In genomic region chr19:41319500-41320184, GRCh38 we compare ENCODE assay signal across 26 cellular contexts. TPM values are rescaled to one million over a fixed set of nuclear protein-coding genes. Genes with fewer than 3 reads are reported as not detected.
A peak's percentile ranks its signal among the peaks of the same experiment; 100 is the strongest.
DNase-seq lines count a peak whose midpoint lies in the region; ATAC-seq, FAIRE-seq and TF ChIP-seq lines count a peak whose summit lies in the region.
"Had no signal": no experiment of that assay in that cellular context is flagged by ENCODE, and none has a peak within 500 bp of the region (broad histone marks: within the 10 kb centered on the region; RNA-seq: fewer than 3 reads in every experiment).

No MANE protein-coding gene starts in this region.

- H3K27ac Mint-ChIP-seq in activated naive CD8-positive, alpha-beta T cell treated with anti-CD3 and anti-CD28 coated beads for 36 hours, result peak overlapping the region; percentile 42
- H3K27ac Mint-ChIP-seq: activated CD8-positive, alpha-beta memory T cell treated with anti-CD3 and anti-CD28 coated beads, Interleukin-2, amount 10 ng/mL, durations not matched to agents 7 days and 5 days; neural progenitor cell; progenitor cell of endocrine pancreas had no signal

- H3K4me3 Mint-ChIP-seq in activated naive CD8-positive, alpha-beta T cell treated with anti-CD3 and anti-CD28 coated beads for 36 hours, result no peak overlapping the region
- H3K4me3 Mint-ChIP-seq: activated CD8-positive, alpha-beta memory T cell treated with anti-CD3 and anti-CD28 coated beads, Interleukin-2, amount 10 ng/mL, durations not matched to agents 7 days and 5 days; CD14-positive monocyte; neural progenitor cell had no signal

- H3K9me2 ChIP-seq in SK-N-SH, result no peaks in the 10 kb centered on the region

- POLR2A ChIA-PET in A549 (lab: Yijun Ruan, JAX), result interaction anchor here (0.6 kb wide), 1 partner anchor 9 kb away, joined by 3 read pairs; the partner anchor contains the start of gene CCDC97
- POLR2A ChIA-PET in SK-N-SH (lab: Yijun Ruan, JAX), result no interaction called here

- 88% methylated on average over 19 of the region's 20 CpGs for WGBS in A549 (ENCODE audit: missing lambda C conversion rate)
- 74% methylated on average over 20 of the region's 20 CpGs for WGBS in prostate gland
- 90% methylated on average over 16 of the region's 20 CpGs for WGBS in SK-N-SH (ENCODE audit: low lambda C conversion rate)

- H3K9me3 Mint-ChIP-seq in activated naive CD8-positive, alpha-beta T cell treated with anti-CD3 and anti-CD28 coated beads for 36 hours, result no peaks in the 10 kb centered on the region
- H3K9me3 Mint-ChIP-seq: CD14-positive monocyte, neural progenitor cell had no signal

- H3K27ac ChIP-seq in A549 (no peak overlapping the region), DND-41 (ENCODE audit: low read length) (no peak overlapping the region), prostate gland (no peak overlapping the region), SK-N-SH (ENCODE audit: low read depth in 2 of 2, low read length in 1 of 2) (no peak overlapping the region; a peak in 1 of 4 replicates), breast epithelium (no peak overlapping the region)
- H3K27ac ChIP-seq: left ventricle myocardium inferior, neural progenitor cell had no signal

- H3K36me3 Mint-ChIP-seq in activated naive CD8-positive, alpha-beta T cell treated with anti-CD3 and anti-CD28 coated beads for 36 hours, result peaks cover 20% of the 10 kb centered on the region

- ATAC-seq in A549 (no peak), DND-41 (ENCODE audit: insufficient read depth, low read depth) (0 out of 3 replicates have a peak, but pooled peaks have one; percentile 4)
- ATAC-seq: activated CD4-positive, CD25-positive, alpha-beta regulatory T cell treated with anti-CD3 and anti-CD28 coated beads, Interleukin-2, amount 50 U/mL, for 24 hours; activated CD8-positive, alpha-beta memory T cell treated with anti-CD3 and anti-CD28 coated beads, Interleukin-2, amount 10 ng/mL, durations not matched to agents 7 days and 5 days; mucosa of descending colon had no signal

- no peak for TF ChIP-seq EP300 in A549 (IDR thresholded peaks at IDR 0.05)
- TF ChIP-seq EP300 in SK-N-SH (IDR thresholded peaks at IDR 0.05; ENCODE audit: borderline replicate concordance in 1 of 2, low read depth in 1 of 2, low read length in 1 of 2), result no peak

- H3K36me3 ChIP-seq in DND-41 (ENCODE audit: insufficient read depth, low read length) (peaks cover 89% of the 10 kb centered on the region), iPS-15b (ENCODE audit: control insufficient read depth, insufficient read depth, low read length) (peaks cover 39% of the 10 kb centered on the region), prostate gland (peaks cover 0 to 8% of the 10 kb centered on the region in 2 donors), SK-N-SH (replicated peaks in 1 of 2; ENCODE audit: control insufficient read depth in 1 of 2, insufficient read depth in 2 of 2, low read length in 1 of 2) (peaks cover 31 to 43% of the 10 kb centered on the region in 2 experiments), breast epithelium (no peaks in the 10 kb centered on the region)

- H2AFZ ChIP-seq in DND-41 (ENCODE audit: low read depth, low read length) (no peak overlapping the region), SK-N-SH (ENCODE audit: low read depth) (no peak overlapping the region)
- H2AFZ ChIP-seq: neural progenitor cell had no signal

- CTCF ChIA-PET in A549 (lab: Yijun Ruan, JAX), result interaction anchor here (0.6 to 18.6 kb wide), 12 partner anchors 14 to 1491 kb away, joined by 3 to 295 read pairs (median 4); partner anchors contain the start of genes CCDC97, HNRNPUL1 and TGFB1
- CTCF ChIA-PET in SK-N-SH (lab: Yijun Ruan, JAX), result interaction anchor here (0.9 to 6.9 kb wide), 4 partner anchors 12 to 112 kb away, joined by 3 to 54 read pairs (median 4); no protein-coding TSS in a partner anchor

- no peak overlapping the region for H3K9ac ChIP-seq in DND-41 (ENCODE audit: low read depth, low read length)
- H3K9ac ChIP-seq in iPS-15b (ENCODE audit: low read depth, low read length), result peak overlapping the region; percentile 4
- H3K9ac ChIP-seq in SK-N-SH, result no peak overlapping the region
- H3K9ac ChIP-seq: neural progenitor cell had no signal

- H3F3A ChIP-seq in SK-N-SH (replicated peaks; ENCODE audit: insufficient read depth), result peaks cover 48% of the 10 kb centered on the region

- peak; percentile 63 for FAIRE-seq in A549 (lab: Jason Lieb, UNC)
- FAIRE-seq: GM19239 had no signal

- H3K4me1 ChIP-seq in A549 (peaks cover 35% of the 10 kb centered on the region), DND-41 (ENCODE audit: insufficient read depth, low read length) (no peaks in the 10 kb centered on the region), iPS-15b (ENCODE audit: control insufficient read depth, insufficient read depth, low read length) (peaks cover 17% of the 10 kb centered on the region), prostate gland (replicated peaks) (no peaks in the 10 kb centered on the region), SK-N-SH (ENCODE audit: control insufficient read depth in 1 of 2, insufficient read depth in 2 of 2, low read depth in 1 of 2, low read length in 1 of 2) (peaks cover 31 to 34% of the 10 kb centered on the region in 2 experiments), breast epithelium (peaks cover 0 to 5% of the 10 kb centered on the region in 2 donors)

- H3K27me3 ChIP-seq in DND-41 (ENCODE audit: insufficient read depth, low read length, poor library complexity) (no peaks in the 10 kb centered on the region), iPS-15b (ENCODE audit: control insufficient read depth, insufficient read depth, low read length) (no peaks in the 10 kb centered on the region), prostate gland (replicated peaks; ENCODE audit: insufficient read depth) (no peaks in the 10 kb centered on the region), SK-N-SH (ENCODE audit: insufficient read depth) (no peaks in the 10 kb centered on the region), breast epithelium (no peaks in the 10 kb centered on the region)
- H3K27me3 ChIP-seq: neural progenitor cell, vagina had no signal

- H3K4me3 ChIP-seq in A549, result no peak overlapping the region
- H3K4me3 ChIP-seq in DND-41 (ENCODE audit: low read depth in 1 of 2, low read length in 2 of 2), result no peak overlapping the region
- no peak overlapping the region for H3K4me3 ChIP-seq in iPS-15b (ENCODE audit: low read depth, low read length)
- no peak overlapping the region for H3K4me3 ChIP-seq in prostate gland
- H3K4me3 ChIP-seq in SK-N-SH (ENCODE audit: low read depth in 2 of 2, low read length in 1 of 2), result no peak overlapping the region
- no peak overlapping the region for H3K4me3 ChIP-seq in breast epithelium
- H3K4me3 ChIP-seq: left ventricle myocardium inferior, mucosa of descending colon, neural progenitor cell, vagina had no signal

- intact Hi-C loops in prostate gland (cut with DNase I) (loop anchor here (5.0 kb wide), 1 partner anchor 38 kb away; no protein-coding TSS in a partner anchor), breast epithelium (cut with DNase I; ENCODE audit: low total_unique reads) (no loop called here)

- H3K4me1 Mint-ChIP-seq in activated naive CD8-positive, alpha-beta T cell treated with anti-CD3 and anti-CD28 coated beads for 36 hours, result peaks cover 21% of the 10 kb centered on the region

- no peaks in the 10 kb centered on the region for H3K27me3 Mint-ChIP-seq in activated naive CD8-positive, alpha-beta T cell treated with anti-CD3 and anti-CD28 coated beads for 36 hours
- H3K27me3 Mint-ChIP-seq: activated CD8-positive, alpha-beta memory T cell treated with anti-CD3 and anti-CD28 coated beads, Interleukin-2, amount 10 ng/mL, durations not matched to agents 7 days and 5 days; progenitor cell of endocrine pancreas had no signal

- DNase-seq in A549 (ENCODE audit: low read depth in 1 of 2, low spot score in 1 of 2) (no peak), DND-41 (no peak), KG1 (lab: John Stamatoyannopoulos, UW) (no peak), prostate gland (ENCODE audit: low spot score) (no peak), SK-N-SH (no peak), breast epithelium (ENCODE audit: low spot score in 2 of 2) (no peak)
- DNase-seq in activated naive CD8-positive, alpha-beta T cell treated with anti-CD3 and anti-CD28 coated beads for 36 hours, result no peak
- DNase-seq: activated CD8-positive, alpha-beta memory T cell treated with anti-CD3 and anti-CD28 coated beads, Interleukin-2, amount 10 ng/mL, durations not matched to agents 7 days and 5 days; amniotic stem cell; DMS153; head of caudate nucleus; left ventricle myocardium inferior; NCI-H1105 treated with DMSO at 0.1 percent for 48 hours; NCI-H2029 treated with DMSO at 0.1 percent for 48 hours; NCI-H82; OCI-M1; SHP77; SW 1271 had no signal

- TF ChIP-seq RAD21 in A549 (conservative IDR thresholded peaks at IDR 0.05 in 1 of 2, IDR thresholded peaks at IDR 0.05 in 1 of 2), result no peak
- TF ChIP-seq RAD21 in SK-N-SH (IDR thresholded peaks at IDR 0.05; ENCODE audit: low read length), result no peak

- H4K20me1 ChIP-seq in DND-41 (ENCODE audit: insufficient read depth, low read length), result peaks cover 52% of the 10 kb centered on the region
- no peaks in the 10 kb centered on the region for H4K20me1 ChIP-seq in SK-N-SH (ENCODE audit: insufficient read depth)

- H3K4me2 ChIP-seq in A549 (no peak overlapping the region), DND-41 (ENCODE audit: insufficient read depth, low read length) (no peak overlapping the region), SK-N-SH (no peak overlapping the region)
- H3K4me2 ChIP-seq: neural progenitor cell had no signal

- no peak for TF ChIP-seq CTCF in A549 (IDR thresholded peaks at IDR 0.05)
- no peak for TF ChIP-seq CTCF in DND-41 (IDR thresholded peaks at IDR 0.05; ENCODE audit: borderline replicate concordance, extremely low read depth, low read length, poor library complexity, severe bottlenecking)
- no peak for TF ChIP-seq CTCF in prostate gland (IDR thresholded peaks at IDR 0.05)
- TF ChIP-seq CTCF in SK-N-SH (IDR thresholded peaks at IDR 0.05), result no peak
- TF ChIP-seq CTCF in breast epithelium (IDR thresholded peaks at IDR 0.05), result no peak

- peaks cover 14% of the 10 kb centered on the region for H3K79me2 ChIP-seq in DND-41 (ENCODE audit: insufficient read depth, low read length)
- H3K79me2 ChIP-seq in SK-N-SH (ENCODE audit: insufficient read depth), result peaks cover 48% of the 10 kb centered on the region

- TF ChIP-seq POLR2A in A549 (IDR thresholded peaks at IDR 0.05; ENCODE audit: low read length) (no peak), prostate gland (IDR thresholded peaks at IDR 0.05) (no peak), breast epithelium (IDR thresholded peaks at IDR 0.05) (no peak)

- H3K9me3 ChIP-seq in A549 (no peaks in the 10 kb centered on the region), DND-41 (ENCODE audit: insufficient read depth, low read length, severe bottlenecking) (no peaks in the 10 kb centered on the region), iPS-15b (ENCODE audit: control insufficient read depth, insufficient read depth, low read length) (no peaks in the 10 kb centered on the region), prostate gland (no peaks in the 10 kb centered on the region), SK-N-SH (no peaks in the 10 kb centered on the region), breast epithelium (no peaks in the 10 kb centered on the region)
- H3K9me3 ChIP-seq: left ventricle myocardium inferior, mucosa of descending colon, vagina had no signal

RNA-seq across cellular contexts. Expression of gene CCDC97, which starts 9.7 kb away (rescaled TPM):
- 18.7 and 21.4 TPM in 2 replicates for polyA plus RNA-seq in A549 (2011; rRNA removed)
- polyA plus RNA-seq in A549 (2012; cell fraction: cytosol; rRNA removed), result 18.9 and 24.5 TPM in 2 replicates
- polyA plus RNA-seq in A549 (2012; cell fraction: nucleus; rRNA removed), result 27.6 and 37.7 TPM in 2 replicates
- 26.8 to 29.2 TPM (median 27.6 TPM) in 3 replicates for polyA plus RNA-seq in A549 (2017; fragmentation: RNase III; extraction: RNeasy Plus Mini Kit Qiagen cat#74134 plus additional on column Dnase treatment)
- polyA minus RNA-seq in A549 (2011; rRNA and poly(A)+ RNA removed), result 26.4 and 31.9 TPM in 2 replicates
- 10 to 100 TPM; 19.1 to 20.5 TPM for total RNA-seq in activated naive CD8-positive, alpha-beta T cell treated with anti-CD3 and anti-CD28 coated beads for 36 hours
- 10 to 100 TPM; 21.0 to 34.4 TPM for total RNA-seq in prostate gland
- polyA plus RNA-seq in SK-N-SH (2012; rRNA removed), result 8.7 and 9.6 TPM in 2 replicates
- polyA plus RNA-seq in SK-N-SH (2012; cell fraction: cytosol; rRNA removed), result 5.3 and 6.8 TPM in 2 replicates
- 11.7 and 13.7 TPM in 2 replicates for polyA plus RNA-seq in SK-N-SH (2012; cell fraction: nucleus; rRNA removed)
- 10 to 100 TPM; 15.4 to 15.7 (median 15.4) TPM for total RNA-seq in breast epithelium

RNA-seq across cellular contexts. Expression of gene TGFB1, which starts 34.1 kb away (rescaled TPM):
- polyA plus RNA-seq in A549 (2011; rRNA removed), result 6.0 and 13.2 TPM in 2 replicates
- 21.3 and 30.8 TPM in 2 replicates for polyA plus RNA-seq in A549 (2012; cell fraction: cytosol; rRNA removed)
- polyA plus RNA-seq in A549 (2012; cell fraction: nucleus; rRNA removed), result 70.8 and 74.9 TPM in 2 replicates
- 63.4 to 86.4 TPM (median 83.2 TPM) in 3 replicates for polyA plus RNA-seq in A549 (2017; fragmentation: RNase III; extraction: RNeasy Plus Mini Kit Qiagen cat#74134 plus additional on column Dnase treatment)
- 24.8 and 51.1 TPM in 2 replicates for polyA minus RNA-seq in A549 (2011; rRNA and poly(A)+ RNA removed)
- total RNA-seq in activated naive CD8-positive, alpha-beta T cell treated with anti-CD3 and anti-CD28 coated beads for 36 hours, result 100 to 1,000 TPM; 152 to 154 TPM
- total RNA-seq in prostate gland, result 10 to 100 TPM in 1 of 2 donors, 1 to 10 TPM in 1; 9.7 to 32.4 TPM
- 13.5 and 25.5 TPM in 2 replicates for polyA plus RNA-seq in SK-N-SH (2012; rRNA removed)
- 13.0 and 21.4 TPM in 2 replicates for polyA plus RNA-seq in SK-N-SH (2012; cell fraction: cytosol; rRNA removed)
- polyA plus RNA-seq in SK-N-SH (2012; cell fraction: nucleus; rRNA removed), result 75.1 and 149 TPM in 2 replicates
- total RNA-seq in breast epithelium, result 10 to 100 TPM; 12.0 to 21.4 (median 13.4) TPM

RNA-seq across cellular contexts. Expression of gene B9D2, which starts 44.3 kb away (rescaled TPM):
- 17.5 and 19.6 TPM in 2 replicates for polyA plus RNA-seq in A549 (2011; rRNA removed)
- 45.5 and 46.6 TPM in 2 replicates for polyA plus RNA-seq in A549 (2012; cell fraction: cytosol; rRNA removed)
- 36.9 and 40.6 TPM in 2 replicates for polyA plus RNA-seq in A549 (2012; cell fraction: nucleus; rRNA removed)
- 22.5 to 26.1 TPM (median 24.4 TPM) in 3 replicates for polyA plus RNA-seq in A549 (2017; fragmentation: RNase III; extraction: RNeasy Plus Mini Kit Qiagen cat#74134 plus additional on column Dnase treatment)
- 3.8 and 7.4 TPM in 2 replicates for polyA minus RNA-seq in A549 (2011; rRNA and poly(A)+ RNA removed)
- 1 to 10 TPM; 6.4 to 8.1 TPM for total RNA-seq in activated naive CD8-positive, alpha-beta T cell treated with anti-CD3 and anti-CD28 coated beads for 36 hours
- 10 to 100 TPM; 10.7 to 17.1 TPM for total RNA-seq in prostate gland
- 9.0 and 13.3 TPM in 2 replicates for polyA plus RNA-seq in SK-N-SH (2012; rRNA removed)
- 9.6 and 10.5 TPM in 2 replicates for polyA plus RNA-seq in SK-N-SH (2012; cell fraction: cytosol; rRNA removed)
- polyA plus RNA-seq in SK-N-SH (2012; cell fraction: nucleus; rRNA removed), result 8.1 and 9.0 TPM in 2 replicates
- 1 to 10 TPM; 4.0 to 7.3 (median 4.3) TPM for total RNA-seq in breast epithelium
- total RNA-seq: vagina had no signal

RNA-seq across cellular contexts. Expression of gene HNRNPUL1, which starts 55.5 kb away (rescaled TPM):
- polyA plus RNA-seq in A549 (2011; rRNA removed) (89.5 and 117 TPM in 2 replicates), A549 (2017; fragmentation: RNase III; extraction: RNeasy Plus Mini Kit Qiagen cat#74134 plus additional on column Dnase treatment) (272 to 278 TPM (median 273 TPM) in 3 replicates), SK-N-SH (2012; rRNA removed) (34.2 and 41.5 TPM in 2 replicates)
- polyA plus RNA-seq in A549 (2012; cell fraction: cytosol; rRNA removed), result 77.4 and 104 TPM in 2 replicates
- 94.8 and 133 TPM in 2 replicates for polyA plus RNA-seq in A549 (2012; cell fraction: nucleus; rRNA removed)
- 118 and 124 TPM in 2 replicates for polyA minus RNA-seq in A549 (2011; rRNA and poly(A)+ RNA removed)
- 100 to 1,000 TPM; 255 to 259 TPM for total RNA-seq in activated naive CD8-positive, alpha-beta T cell treated with anti-CD3 and anti-CD28 coated beads for 36 hours
- total RNA-seq in prostate gland (100 to 1,000 TPM; 133 to 183 TPM), breast epithelium (100 to 1,000 TPM; 116 to 146 (median 125) TPM)
- 32.5 and 33.9 TPM in 2 replicates for polyA plus RNA-seq in SK-N-SH (2012; cell fraction: cytosol; rRNA removed)
- 35.8 and 43.2 TPM in 2 replicates for polyA plus RNA-seq in SK-N-SH (2012; cell fraction: nucleus; rRNA removed)

RNA-seq across cellular contexts. Expression of gene TMEM91, which starts 56.7 kb away (rescaled TPM):
- polyA plus RNA-seq in A549 (2011; rRNA removed) (5.2 and 6.8 TPM in 2 replicates), A549 (2017; fragmentation: RNase III; extraction: RNeasy Plus Mini Kit Qiagen cat#74134 plus additional on column Dnase treatment) (3.7 to 4.6 TPM (median 4.0 TPM) in 3 replicates), SK-N-SH (2012; rRNA removed) (5.1 and 5.7 TPM in 2 replicates)
- 3.8 and 4.8 TPM in 2 replicates for polyA plus RNA-seq in A549 (2012; cell fraction: cytosol; rRNA removed)
- polyA plus RNA-seq in A549 (2012; cell fraction: nucleus; rRNA removed), result 42.0 and 58.0 TPM in 2 replicates
- polyA minus RNA-seq in A549 (2011; rRNA and poly(A)+ RNA removed), result 15.4 and 20.2 TPM in 2 replicates
- 1 to 10 TPM; 4.0 to 4.5 TPM for total RNA-seq in activated naive CD8-positive, alpha-beta T cell treated with anti-CD3 and anti-CD28 coated beads for 36 hours
- total RNA-seq in prostate gland (10 to 100 TPM; 15.7 to 19.7 TPM), breast epithelium (10 to 100 TPM; 15.7 to 29.2 (median 17.0) TPM)
- polyA plus RNA-seq in SK-N-SH (2012; cell fraction: cytosol; rRNA removed), result 0.85 and 1.0 TPM in 2 replicates
- 36.4 and 58.3 TPM in 2 replicates for polyA plus RNA-seq in SK-N-SH (2012; cell fraction: nucleus; rRNA removed)

Comparison
In these comparisons a context has a peak if more than half of its experiments do, and no peak if none do; other contexts are left out.
1. RNA of gene TGFB1, which starts 34.1 kb away (total RNA-seq): 152 to 154 TPM in activated naive CD8-positive, alpha-beta T cell treated with anti-CD3 and anti-CD28 coated beads for 36 hours; 9.7 to 32.4 TPM in prostate gland and 12.0 to 21.4 TPM in breast epithelium; every median in the first group is over 4 times any median in the second.